Comparison of ENCODE assay signal across 8 cellular contexts in genomic region chr6:35047265-35048011, GRCh38.
DNase-seq lines count a peak whose midpoint lies in the region; ATAC-seq, FAIRE-seq and TF ChIP-seq lines count a peak whose summit lies in the region.

No MANE protein-coding gene starts in this region.

- H3K27ac ChIP-seq in KMS-11 (peak overlapping the region; percentile 99), K562 (ENCODE audit: extremely low read depth, low read depth, low read length) (no peak overlapping the region), suprapubic skin (peak overlapping the region; percentile 90)

- TF ChIP-seq EP300 in K562 (IDR thresholded peaks at IDR 0.05; ENCODE audit: low read length) (no peak), suprapubic skin (IDR thresholded peaks at IDR 0.05) (no peak)

- H3K4me1 ChIP-seq in KMS-11 (ENCODE audit: low read depth, poor library complexity, severe bottlenecking) (peaks cover 81% of the 10 kb centered on the region), K562 (replicated peaks in 1 of 2; ENCODE audit: control insufficient read depth in 2 of 2, insufficient read depth in 2 of 2, low read length in 2 of 2) (peaks cover 0 to 5% of the 10 kb centered on the region in 2 experiments; a peak in 3 of 5 replicates), suprapubic skin (peaks cover 93% of the 10 kb centered on the region)

- H3K36me3 ChIP-seq in KMS-11 (ENCODE audit: insufficient read depth) (no peaks in the 10 kb centered on the region), K562 (ENCODE audit: control insufficient read depth, insufficient read depth, low read length) (no peaks in the 10 kb centered on the region), suprapubic skin (no peaks in the 10 kb centered on the region)

- DNase-seq in K562 (ENCODE audit: extremely low read depth in 1 of 4, low spot score in 3 of 4) (no peak), left lobe of liver (ENCODE audit: low spot score) (no peak), suprapubic skin (ENCODE audit: low spot score in 2 of 2) (no peak), NCI-H526 treated with DMSO at 0.1 percent for 48 hours (lab: John Stamatoyannopoulos, UW) (no peak), NCI-H2227 (lab: John Stamatoyannopoulos, UW; ENCODE audit: unreplicated experiment) (no peak), SHP77 treated with DMSO at 0.1 percent for 48 hours (lab: John Stamatoyannopoulos, UW) (no peak)

- POLR2A ChIA-PET in K562 (lab: Yijun Ruan, JAX) = no interaction called here

- no peak for ATAC-seq in K562
- ATAC-seq in left lobe of liver = peak; percentile 23
- ATAC-seq in GM18498 (IDR thresholded peaks at IDR 0.05; ENCODE audit: unreplicated experiment) = no peak

- H4K20me1 ChIP-seq in KMS-11 (ENCODE audit: insufficient read depth) = no peaks in the 10 kb centered on the region
- H4K20me1 ChIP-seq in K562 (replicated peaks; ENCODE audit: control insufficient read depth, insufficient read depth, low read length) = peaks cover 8% of the 10 kb centered on the region; the same call in 1 of the 2 replicates

- no peaks in the 10 kb centered on the region for H3K9me3 ChIP-seq in K562 (replicated peaks; ENCODE audit: control insufficient read depth, insufficient read depth, low read depth, low read length)
- no peaks in the 10 kb centered on the region for H3K9me3 ChIP-seq in suprapubic skin

- FAIRE-seq in K562 (lab: Jason Lieb, UNC) = no peak

- TF ChIP-seq POLR2A in K562 (conservative IDR thresholded peaks at IDR 0.05) (no peak), suprapubic skin (IDR thresholded peaks at IDR 0.05) (no peak)

- H3K4me3 ChIP-seq in KMS-11 (IDR thresholded peaks at IDR 0.05; ENCODE audit: insufficient read depth, low read depth, low read length) = no peak overlapping the region
- no peak overlapping the region for H3K4me3 ChIP-seq in K562
- no peak overlapping the region for H3K4me3 ChIP-seq in suprapubic skin

- intact Hi-C loops in K562 (cut with micrococcal nuclease) = no loop called here

- WGBS in K562 (ENCODE audit: insufficient coverage, low coverage, missing lambda C conversion rate) = 75% methylated on average over 7 of the region's 7 CpGs
- 60% methylated on average over 7 of the region's 7 CpGs for WGBS in suprapubic skin

- no TSS peak for BruUV-seq in K562 (replicated peaks; lab: Mats Ljungman, UMichigan)

- H3K79me2 ChIP-seq in KMS-11 (ENCODE audit: insufficient read depth, low read depth) (no peaks in the 10 kb centered on the region; the same call in 1 of the 2 replicates), K562 (ENCODE audit: control insufficient read depth, insufficient read depth, low read length) (no peaks in the 10 kb centered on the region)

- peak overlapping the region; percentile 87 for H3K9ac ChIP-seq in KMS-11
- H3K9ac ChIP-seq in K562 (ENCODE audit: insufficient read depth in 1 of 2, low read depth in 2 of 2, low read length in 2 of 2) = no peak overlapping the region; a peak in 1 of 4 replicates

- CTCF ChIA-PET in K562 (lab: Yijun Ruan, JAX; ENCODE audit: low intra/inter-chr PET ratio) = no interaction called here

- no peak for TF ChIP-seq CTCF in KMS-11 (conservative IDR thresholded peaks at IDR 0.05; ENCODE audit: low read depth, low read length)
- no peak for TF ChIP-seq CTCF in K562 (IDR thresholded peaks at IDR 0.05 in 2 of 3, conservative IDR thresholded peaks at IDR 0.05 in 1 of 3; ENCODE audit: insufficient read depth in 2 of 3, low read depth in 1 of 3, low read length in 3 of 3)
- no peak for TF ChIP-seq CTCF in suprapubic skin (IDR thresholded peaks at IDR 0.05)

- H3K9me1 ChIP-seq in K562 (ENCODE audit: control insufficient read depth, insufficient read depth, low read length) = no peaks in the 10 kb centered on the region

- H3K27me3 ChIP-seq in KMS-11 (ENCODE audit: insufficient read depth, low read depth) = no peaks in the 10 kb centered on the region
- no peaks in the 10 kb centered on the region for H3K27me3 ChIP-seq in K562 (ENCODE audit: control insufficient read depth in 2 of 2, insufficient read depth in 2 of 2, low read length in 2 of 2)
- H3K27me3 ChIP-seq in suprapubic skin = no peaks in the 10 kb centered on the region

- TF ChIP-seq RAD21 in K562 (CRISPR knock-in tag; conservative IDR thresholded peaks at IDR 0.05 in 1 of 2, IDR thresholded peaks at IDR 0.05 in 1 of 2) = no peak

- H3K4me2 ChIP-seq in KMS-11 (peak overlapping the region; percentile 74), K562 (ENCODE audit: insufficient read depth, low read length) (no peak overlapping the region)

- H2AFZ ChIP-seq in KMS-11 (ENCODE audit: low read depth) = peak overlapping the region; percentile 64; the same call in 1 of the 2 replicates
- H2AFZ ChIP-seq in K562 (ENCODE audit: low read depth, low read length) = no peak overlapping the region

- in situ Hi-C loops in K562 (cut with MboI) = no loop called here

TF ChIP-seq in K562, 482 proteins besides CTCF, POLR2A, EP300 and RAD21:
- TF ChIP-seq E2F4 (CRISPR knock-in tag; IDR thresholded peaks at IDR 0.05; ENCODE audit: low read depth) = no peak
- 0 out of 2 replicates have a peak, but pooled peaks have one; percentile 16 for TF ChIP-seq HMBOX1 (IDR thresholded peaks at IDR 0.05)
